Comparison of ENCODE assay signal across 24 cellular contexts in the genomic region with DNA sequence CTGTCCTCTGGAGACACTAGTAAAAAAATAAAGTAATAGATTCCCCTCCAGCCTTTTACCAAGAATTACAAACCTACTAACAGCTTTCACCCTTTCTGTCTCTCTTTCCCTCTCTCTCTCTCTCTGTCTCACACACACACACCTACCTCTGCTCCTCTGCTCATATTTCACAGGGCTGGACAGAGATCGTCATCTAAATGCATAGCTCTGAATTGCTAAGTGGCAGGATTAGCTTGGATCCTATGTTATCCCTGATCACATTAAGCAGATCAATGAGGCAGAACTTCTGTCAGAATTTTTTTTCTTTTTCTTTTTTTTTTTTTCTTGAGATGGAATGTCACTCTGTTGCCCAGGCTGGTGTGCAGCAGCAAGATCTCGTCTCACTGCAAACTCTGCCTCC. TPM values are rescaled to one million over a fixed set of nuclear protein-coding genes. Genes with fewer than 3 reads are reported as not detected.
A peak's percentile ranks its signal among the peaks of the same experiment; 100 is the strongest.
DNase-seq lines count a peak whose midpoint lies in the region; ATAC-seq, FAIRE-seq and TF ChIP-seq lines count a peak whose summit lies in the region.
"Had no signal": no experiment of that assay in that cellular context is flagged by ENCODE, and none has a peak within 500 bp of the region (broad histone marks: within the 10 kb centered on the region; RNA-seq: fewer than 3 reads in every experiment).

No MANE protein-coding gene starts in this region.

- TF ChIP-seq POLR2A in body of pancreas (IDR thresholded peaks at IDR 0.05), result no peak
- TF ChIP-seq POLR2A in GM12891 (IDR thresholded peaks at IDR 0.05; ENCODE audit: low read depth, low read length), result no peak

- no peaks in the 10 kb centered on the region for H3K36me3 ChIP-seq in body of pancreas (replicated peaks in 1 of 2; ENCODE audit: insufficient read depth in 1 of 2, low read depth in 2 of 2)
- H3K36me3 ChIP-seq: gastrocnemius medialis, lower lobe of right lung, tibial artery had no signal

- H3K9me3 Mint-ChIP-seq in natural killer cell, result peaks cover 0 to 4% of the 10 kb centered on the region in 2 donors
- no peaks in the 10 kb centered on the region for H3K9me3 Mint-ChIP-seq in natural killer cell treated with Interleukin-12 subunit alpha and Interleukin-12 subunit beta and Interleukin-15 and Interleukin-18, amount 100 ng/mL, for 72 hours
- no peaks in the 10 kb centered on the region for H3K9me3 Mint-ChIP-seq in central memory CD8-positive, alpha-beta T cell
- no peaks in the 10 kb centered on the region for H3K9me3 Mint-ChIP-seq in stimulated activated naive CD8-positive, alpha-beta T cell treated with anti-CD3 and anti-CD28 coated beads, Interleukin-15, amount 100 ng/mL, for 72 hours
- H3K9me3 Mint-ChIP-seq: stimulated activated effector memory CD8-positive, alpha-beta T cell treated with anti-CD3 and anti-CD28 coated beads, Interleukin-12 subunit alpha, Interleukin-12 subunit beta, amount 100 ng/mL, for 72 hours had no signal

- WGBS in body of pancreas, 2 donors, result 40 to 50% methylated on average over 2 of the region's 2 CpGs

- DNase-seq in natural killer cell (no peak), NCI-H82 treated with DMSO at 0.1 percent for 48 hours (lab: John Stamatoyannopoulos, UW; ENCODE audit: unreplicated experiment) (peak; percentile 84), body of pancreas (no peak), HUDEP-2 (lab: John Stamatoyannopoulos, UW; ENCODE audit: unreplicated experiment in 76 of 76) (no peak), GM12891 (ENCODE audit: insufficient read length, low spot score) (no peak)
- no peak for DNase-seq in natural killer cell treated with Interleukin-12 subunit alpha and Interleukin-12 subunit beta and Interleukin-15 and Interleukin-18, amount 100 ng/mL, for 72 hours (ENCODE audit: low spot score)
- DNase-seq in central memory CD8-positive, alpha-beta T cell (ENCODE audit: low spot score in 2 of 2), result no peak
- no peak for DNase-seq in stimulated activated naive CD8-positive, alpha-beta T cell treated with anti-CD3 and anti-CD28 coated beads, Interleukin-15, amount 100 ng/mL, for 72 hours
- DNase-seq: activated CD8-positive, alpha-beta memory T cell treated with anti-CD3 and anti-CD28 coated beads, Interleukin-2, amount 10 ng/mL, durations not matched to agents 7 days and 5 days; anterior cingulate cortex; caudate nucleus; gastrocnemius medialis; H7; KG1; lower lobe of right lung; NCI-H2227 treated with DMSO at 0.1 percent for 48 hours; NK-92 treated with Interleukin-12 subunit alpha and Interleukin-12 subunit beta, amount 100 ng/mL, for 24 hours; T-helper 9 cell; tibial artery had no signal

- no peak overlapping the region for H3K27ac ChIP-seq in body of pancreas
- H3K27ac ChIP-seq: gastrocnemius medialis, lower lobe of right lung, SK-N-MC, tibial artery had no signal

- no peaks in the 10 kb centered on the region for H3K27me3 Mint-ChIP-seq in natural killer cell (ENCODE audit: low read depth in 2 of 2)
- H3K27me3 Mint-ChIP-seq in natural killer cell treated with Interleukin-12 subunit alpha and Interleukin-12 subunit beta and Interleukin-15 and Interleukin-18, amount 100 ng/mL, for 72 hours, result no peaks in the 10 kb centered on the region
- no peaks in the 10 kb centered on the region for H3K27me3 Mint-ChIP-seq in central memory CD8-positive, alpha-beta T cell
- no peaks in the 10 kb centered on the region for H3K27me3 Mint-ChIP-seq in stimulated activated naive CD8-positive, alpha-beta T cell treated with anti-CD3 and anti-CD28 coated beads, Interleukin-15, amount 100 ng/mL, for 72 hours

- H3K27me3 ChIP-seq in body of pancreas, result no peaks in the 10 kb centered on the region
- H3K27me3 ChIP-seq: gastrocnemius medialis, tibial artery had no signal

- ATAC-seq in natural killer cell (no peak), body of pancreas (no peak)
- no peak for ATAC-seq in natural killer cell treated with Interleukin-12 subunit alpha and Interleukin-12 subunit beta and Interleukin-15 and Interleukin-18, amount 100 ng/mL, for 72 hours
- ATAC-seq in central memory CD8-positive, alpha-beta T cell (replicated peaks; ENCODE audit: extremely low read depth, poor library complexity, severe bottlenecking), result no peak
- ATAC-seq in stimulated activated naive CD8-positive, alpha-beta T cell treated with anti-CD3 and anti-CD28 coated beads, Interleukin-15, amount 100 ng/mL, for 72 hours, result no peak
- ATAC-seq: activated CD4-positive, CD25-positive, alpha-beta regulatory T cell treated with anti-CD3 and anti-CD28 coated beads, Interleukin-2, amount 50 U/mL, for 24 hours; activated CD8-positive, alpha-beta memory T cell treated with anti-CD3 and anti-CD28 coated beads, Interleukin-2, amount 10 ng/mL, durations not matched to agents 7 days and 5 days; gastrocnemius medialis; lower lobe of right lung; sciatic nerve; stimulated activated effector memory CD8-positive, alpha-beta T cell treated with anti-CD3 and anti-CD28 coated beads, Interleukin-12 subunit alpha, Interleukin-12 subunit beta, amount 100 ng/mL, for 72 hours had no signal

- H3K9me3 ChIP-seq in body of pancreas, result no peaks in the 10 kb centered on the region
- H3K9me3 ChIP-seq: gastrocnemius medialis, lower lobe of right lung, tibial artery had no signal

- no peak overlapping the region for H3K4me3 ChIP-seq in body of pancreas
- H3K4me3 ChIP-seq: gastrocnemius medialis, lower lobe of right lung, SK-N-MC, tibial artery had no signal

- no peak for TF ChIP-seq CTCF in natural killer cell (IDR thresholded peaks at IDR 0.05)
- TF ChIP-seq CTCF in body of pancreas (IDR thresholded peaks at IDR 0.05), result no peak

- peak overlapping the region; percentile 15 to 20 for H3K27ac Mint-ChIP-seq in natural killer cell
- peak overlapping the region in 1 of 2 donors; percentile 8 for H3K27ac Mint-ChIP-seq in natural killer cell treated with Interleukin-12 subunit alpha and Interleukin-12 subunit beta and Interleukin-15 and Interleukin-18, amount 100 ng/mL, for 72 hours
- H3K27ac Mint-ChIP-seq in central memory CD8-positive, alpha-beta T cell (ENCODE audit: low read depth), result peak overlapping the region; percentile 3
- H3K27ac Mint-ChIP-seq in stimulated activated naive CD8-positive, alpha-beta T cell treated with anti-CD3 and anti-CD28 coated beads, Interleukin-15, amount 100 ng/mL, for 72 hours, result peak overlapping the region; percentile 37 to 89
- H3K27ac Mint-ChIP-seq: activated CD8-positive, alpha-beta memory T cell treated with anti-CD3 and anti-CD28 coated beads, Interleukin-2, amount 10 ng/mL, durations not matched to agents 7 days and 5 days; stimulated activated effector memory CD8-positive, alpha-beta T cell treated with anti-CD3 and anti-CD28 coated beads, Interleukin-12 subunit alpha, Interleukin-12 subunit beta, amount 100 ng/mL, for 72 hours had no signal

- FAIRE-seq in GM12891 (lab: Jason Lieb, UNC), result no peak
- FAIRE-seq: keratinocyte had no signal

- H3K4me1 ChIP-seq in body of pancreas, result no peaks in the 10 kb centered on the region
- H3K4me1 ChIP-seq: gastrocnemius medialis, lower lobe of right lung, tibial artery had no signal

- peaks cover 33 to 39% of the 10 kb centered on the region in 2 donors for H3K4me1 Mint-ChIP-seq in natural killer cell
- H3K4me1 Mint-ChIP-seq in natural killer cell treated with Interleukin-12 subunit alpha and Interleukin-12 subunit beta and Interleukin-15 and Interleukin-18, amount 100 ng/mL, for 72 hours (ENCODE audit: low read depth in 2 of 2), result peaks cover 35 to 51% of the 10 kb centered on the region in 2 donors
- peaks cover 49% of the 10 kb centered on the region for H3K4me1 Mint-ChIP-seq in central memory CD8-positive, alpha-beta T cell
- H3K4me1 Mint-ChIP-seq in stimulated activated naive CD8-positive, alpha-beta T cell treated with anti-CD3 and anti-CD28 coated beads, Interleukin-15, amount 100 ng/mL, for 72 hours, result peaks cover 82% of the 10 kb centered on the region

- H3K36me3 Mint-ChIP-seq in natural killer cell, result no peaks in the 10 kb centered on the region
- peaks cover 6% of the 10 kb centered on the region for H3K36me3 Mint-ChIP-seq in natural killer cell treated with Interleukin-12 subunit alpha and Interleukin-12 subunit beta and Interleukin-15 and Interleukin-18, amount 100 ng/mL, for 72 hours
- peaks cover 8% of the 10 kb centered on the region for H3K36me3 Mint-ChIP-seq in central memory CD8-positive, alpha-beta T cell (ENCODE audit: insufficient read depth)

- intact Hi-C loops in natural killer cell (cut with micrococcal nuclease) (no loop called here), body of pancreas (cut with DNase I) (no loop called here)

- H3K4me3 Mint-ChIP-seq in natural killer cell, result no peak overlapping the region
- no peak overlapping the region for H3K4me3 Mint-ChIP-seq in natural killer cell treated with Interleukin-12 subunit alpha and Interleukin-12 subunit beta and Interleukin-15 and Interleukin-18, amount 100 ng/mL, for 72 hours
- H3K4me3 Mint-ChIP-seq in central memory CD8-positive, alpha-beta T cell, result no peak overlapping the region
- peak overlapping the region in 1 of 2 donors; percentile 34 for H3K4me3 Mint-ChIP-seq in stimulated activated naive CD8-positive, alpha-beta T cell treated with anti-CD3 and anti-CD28 coated beads, Interleukin-15, amount 100 ng/mL, for 72 hours
- H3K4me3 Mint-ChIP-seq: activated CD8-positive, alpha-beta memory T cell treated with anti-CD3 and anti-CD28 coated beads, Interleukin-2, amount 10 ng/mL, durations not matched to agents 7 days and 5 days; stimulated activated effector memory CD8-positive, alpha-beta T cell treated with anti-CD3 and anti-CD28 coated beads, Interleukin-12 subunit alpha, Interleukin-12 subunit beta, amount 100 ng/mL, for 72 hours had no signal

TF ChIP-seq in GM12891, 5 proteins besides CTCF, POLR2A, EP300 and RAD21:
- TF ChIP-seq TAF1 (IDR thresholded peaks at IDR 0.05; ENCODE audit: low read depth, low read length) (no peak), PAX5 (IDR thresholded peaks at IDR 0.05; ENCODE audit: insufficient read depth, low read length, severe bottlenecking) (no peak), POLR2AphosphoS5 (IDR thresholded peaks at IDR 0.05; ENCODE audit: low read depth, low read length) (no peak), POU2F2 (IDR thresholded peaks at IDR 0.05; ENCODE audit: low read depth, low read length) (no peak), SPI1 (IDR thresholded peaks at IDR 0.05; ENCODE audit: low read depth, low read length) (no peak)

RNA-seq across cellular contexts. Expression of gene VCPKMT, which starts 22.9 kb away (rescaled TPM):
- total RNA-seq in natural killer cell (10 to 100 TPM; 19.4 to 23.9 (median 21.8) TPM), body of pancreas (1 to 10 TPM; 2.0 to 4.2 TPM)
- total RNA-seq in natural killer cell treated with Interleukin-12 subunit alpha and Interleukin-12 subunit beta and Interleukin-15 and Interleukin-18, amount 100 ng/mL, for 72 hours, result 10 to 100 TPM; 14.0 to 24.6 TPM
- polyA plus RNA-seq in GM12891 (2012; ENCODE audit: low read depth, missing spikeins), result 13.1 TPM
